In genomic region chr10:68185085-68185484, GRCh38 we compare ENCODE assay signal across 23 cellular contexts. TPM values are rescaled to one million over a fixed set of nuclear protein-coding genes. Genes with fewer than 3 reads are reported as not detected.
"Had no signal": no experiment of that assay in that cellular context is flagged by ENCODE, and none has a peak within 500 bp of the region (broad histone marks: within the 10 kb centered on the region; RNA-seq: fewer than 3 reads in every experiment).

No MANE protein-coding gene starts in this region.

- H3K27me3 ChIP-seq: MG63, SJCRH30 had no signal

- H3K27ac ChIP-seq: HL-60, RWPE1, SJCRH30 had no signal

- ATAC-seq: PC-3, SK-N-SH treated with all-trans-retinoic acid at 6 μM for 48 hours had no signal

- H3K4me3 ChIP-seq: MG63, SJCRH30 had no signal

- H3K36me3 ChIP-seq: SJCRH30 had no signal

- H3K9me3 ChIP-seq: MG63, SJCRH30 had no signal

- DNase-seq: Karpas-422, KG1, MG63, NCI-H1092, NCI-H1105 treated with DMSO at 0.1 percent for 48 hours, NCI-H1417 treated with DMSO at 0.1 percent for 48 hours, NCI-H1694 treated with DMSO at 0.1 percent for 48 hours, NCI-H1930, NCI-H2081, NCI-H2107, NCI-H226, NCI-H446, NCI-H510A, NCI-H524 treated with DMSO at 0.1 percent for 48 hours, NCI-H69, NCI-H774, PC-3, SHP77 had no signal

- H3K4me1 ChIP-seq: SJCRH30 had no signal

- FAIRE-seq: HTR-8/SVneo had no signal

RNA-seq across cellular contexts. Expression of gene ATOH7, which starts 46.8 kb away (rescaled TPM):
- total RNA-seq: SJCRH30 had no signal
